ENCODE assay signal across 12 cellular contexts in genomic region chr2:27955762-27956161, GRCh38.
DNase-seq lines count a peak whose midpoint lies in the region; ATAC-seq, FAIRE-seq and TF ChIP-seq lines count a peak whose summit lies in the region.
"Had no signal": no experiment of that assay in that cellular context is flagged by ENCODE, and none has a peak within 500 bp of the region (broad histone marks: within the 10 kb centered on the region; RNA-seq: fewer than 3 reads in every experiment).

No MANE protein-coding gene starts in this region.

- no peak overlapping the region for H3K9ac ChIP-seq in skeletal muscle tissue (ENCODE audit: low read depth in 1 of 3, low read length in 3 of 3)

- H3K9me3 ChIP-seq in SJCRH30 (replicated peaks): no peaks in the 10 kb centered on the region
- H3K9me3 ChIP-seq in skeletal muscle tissue (ENCODE audit: control insufficient read depth in 3 of 3, low read length in 3 of 3): no peaks in the 10 kb centered on the region

- ATAC-seq in GM18861 (IDR thresholded peaks at IDR 0.05; ENCODE audit: unreplicated experiment): no peak
- no peak for ATAC-seq in HG03025 (IDR thresholded peaks at IDR 0.05; ENCODE audit: low FRiP score, unreplicated experiment)
- ATAC-seq in HG02852 (IDR thresholded peaks at IDR 0.05; ENCODE audit: unreplicated experiment): no peak

- H3K36me3 ChIP-seq in SJCRH30 (no peaks in the 10 kb centered on the region), skeletal muscle tissue (ENCODE audit: control insufficient read depth in 3 of 3, insufficient read depth in 3 of 3, low read length in 3 of 3) (no peaks in the 10 kb centered on the region)

- FAIRE-seq in H54 (lab: Jason Lieb, UNC): peak; percentile 81
- FAIRE-seq: TTC549 had no signal

- no peak for DNase-seq in H54 (ENCODE audit: insufficient read length, low spot score)
- DNase-seq in SJCRH30: no peak
- DNase-seq in epithelial cell of prostate (ENCODE audit: low read depth, low spot score): no peak
- DNase-seq in NCI-H69 (lab: John Stamatoyannopoulos, UW): no peak
- DNase-seq: glutamatergic neuron, NCI-H526 treated with DMSO at 0.1 percent for 48 hours, nephron progenitor cell had no signal

- no peak overlapping the region for H3K4me3 ChIP-seq in SJCRH30
- no peak overlapping the region for H3K4me3 ChIP-seq in skeletal muscle tissue (ENCODE audit: low read length in 3 of 3)

- TF ChIP-seq POLR2A in H54 (IDR thresholded peaks at IDR 0.05; ENCODE audit: low read depth, low read length): no peak

- H3K4me1 ChIP-seq in SJCRH30 (peaks cover 27% of the 10 kb centered on the region), skeletal muscle tissue (ENCODE audit: control insufficient read depth in 3 of 3, insufficient read depth in 3 of 3, low read length in 3 of 3) (peaks cover 31 to 41% (median 34%) of the 10 kb centered on the region in 3 donors)

- H3K27me3 ChIP-seq in SJCRH30 (no peaks in the 10 kb centered on the region), skeletal muscle tissue (ENCODE audit: control insufficient read depth in 3 of 3, insufficient read depth in 3 of 3, low read length in 3 of 3) (no peaks in the 10 kb centered on the region)

- H3K27ac ChIP-seq in SJCRH30 (peak overlapping the region; percentile 13; the same call in 1 of the 2 replicates), epithelial cell of prostate (peak overlapping the region; percentile 89), skeletal muscle tissue (ENCODE audit: low read depth, low read length) (peak overlapping the region; percentile 63)

Comparison
In these comparisons a context has a peak if more than half of its experiments do, and no peak if none do; other contexts are left out.
1. H3K27ac ChIP-seq: peak in every context shown above with its lines; median percentile 89 in epithelial cell of prostate; 63 in skeletal muscle tissue; 13 in SJCRH30.